ENCODE assay signal across 8 cellular contexts in genomic region chr17:4790705-4791088, GRCh38. TPM values are rescaled to one million over a fixed set of nuclear protein-coding genes. Genes with fewer than 3 reads are reported as not detected.
DNase-seq lines count a peak whose midpoint lies in the region; ATAC-seq, FAIRE-seq and TF ChIP-seq lines count a peak whose summit lies in the region.

No MANE protein-coding gene starts in this region.

- ATAC-seq in HG03045 (IDR thresholded peaks at IDR 0.05; ENCODE audit: unreplicated experiment) (no peak), HG03521 (IDR thresholded peaks at IDR 0.05; ENCODE audit: unreplicated experiment) (no peak)

- intact Hi-C loops in activated CD4-positive, alpha-beta T cell treated with anti-CD3 and anti-CD28 coated beads, Interleukin-2, amount 10 ng/mL, durations not matched to agents 24 days and 14 days (cut with micrococcal nuclease), result loop anchor here (1.0 to 10.0 kb wide), 5 partner anchors 16 to 174 kb away; partner anchors contain the start of genes ARRB2, MED11, MINK1 and PLD2

- H3K27ac ChIP-seq in astrocyte (ENCODE audit: low read depth, low read length) (peak overlapping the region; percentile 75), liver (ENCODE audit: low read depth in 1 of 2, low read length in 2 of 2) (peak overlapping the region; percentile 76 to 94), thymus (ENCODE audit: low read depth) (peak overlapping the region; percentile 86)

- TF ChIP-seq CTCF in astrocyte (IDR thresholded peaks at IDR 0.05; ENCODE audit: insufficient read depth, low read depth, low read length), result no peak
- no peak for TF ChIP-seq CTCF in liver (IDR thresholded peaks at IDR 0.05; ENCODE audit: low read depth, low read length, missing input control)

- H3K4me3 Mint-ChIP-seq in activated CD4-positive, alpha-beta T cell treated with anti-CD3 and anti-CD28 coated beads, Interleukin-2, amount 10 ng/mL, durations not matched to agents 24 days and 14 days, result peak overlapping the region; percentile 91
- H3K4me3 Mint-ChIP-seq in astrocyte (ENCODE audit: unreplicated experiment), result peak overlapping the region; percentile 84

- H2AFZ ChIP-seq in astrocyte (ENCODE audit: low read depth, low read length), result peak overlapping the region; percentile 86

- peaks cover 18% of the 10 kb centered on the region for H3K4me1 ChIP-seq in astrocyte (ENCODE audit: insufficient read depth, low read length)
- H3K4me1 ChIP-seq in liver (ENCODE audit: control insufficient read depth in 4 of 4, insufficient read depth in 4 of 4, low read length in 3 of 4), result peaks cover 3 to 37% (median 22%) of the 10 kb centered on the region in 4 donors
- H3K4me1 ChIP-seq in thymus (ENCODE audit: control insufficient read depth, insufficient read depth, low read length), result peaks cover 9% of the 10 kb centered on the region

- H3K79me2 ChIP-seq in astrocyte (ENCODE audit: insufficient read depth, low read length), result no peaks in the 10 kb centered on the region

- no peaks in the 10 kb centered on the region for H3K9me3 ChIP-seq in astrocyte (ENCODE audit: insufficient read depth, low read depth, low read length)
- H3K9me3 ChIP-seq in liver (ENCODE audit: control insufficient read depth in 4 of 4, low read length in 3 of 4), result no peaks in the 10 kb centered on the region
- H3K9me3 ChIP-seq in thymus (ENCODE audit: control insufficient read depth), result no peaks in the 10 kb centered on the region

- H3K27ac Mint-ChIP-seq in activated CD4-positive, alpha-beta T cell treated with anti-CD3 and anti-CD28 coated beads, Interleukin-2, amount 10 ng/mL, durations not matched to agents 24 days and 14 days, result peak overlapping the region; percentile 97
- H3K27ac Mint-ChIP-seq in astrocyte (ENCODE audit: unreplicated experiment), result peak overlapping the region; percentile 43

- 68% methylated on average over 7 of the region's 7 CpGs for WGBS in liver
- WGBS in thymus, result 47% methylated on average over 7 of the region's 7 CpGs

- no peaks in the 10 kb centered on the region for H3K9me3 Mint-ChIP-seq in activated CD4-positive, alpha-beta T cell treated with anti-CD3 and anti-CD28 coated beads, Interleukin-2, amount 10 ng/mL, durations not matched to agents 24 days and 14 days
- H3K9me3 Mint-ChIP-seq in astrocyte (ENCODE audit: unreplicated experiment), result peaks cover 2% of the 10 kb centered on the region

- H3K4me3 ChIP-seq in astrocyte (ENCODE audit: insufficient read depth, low read depth, low read length), result peak overlapping the region; percentile 60
- H3K4me3 ChIP-seq in liver (ENCODE audit: low read depth in 1 of 3, low read length in 3 of 3), result peak overlapping the region; percentile 46 to 78 (median 71)
- peak overlapping the region; percentile 66 for H3K4me3 ChIP-seq in thymus (ENCODE audit: low read length)

- H4K20me1 ChIP-seq in astrocyte (ENCODE audit: insufficient read depth, low read length), result no peaks in the 10 kb centered on the region

- H3K4me2 ChIP-seq in astrocyte (ENCODE audit: low read length), result peak overlapping the region; percentile 89

- H3K36me3 ChIP-seq in astrocyte (ENCODE audit: insufficient read depth, low read length) (no peaks in the 10 kb centered on the region), liver (ENCODE audit: control insufficient read depth in 4 of 4, insufficient read depth in 3 of 4, low read depth in 1 of 4, low read length in 3 of 4) (no peaks in the 10 kb centered on the region), thymus (ENCODE audit: control insufficient read depth, insufficient read depth) (no peaks in the 10 kb centered on the region)

- TF ChIP-seq RAD21 in liver (IDR thresholded peaks at IDR 0.05), result no peak

- peaks cover 14% of the 10 kb centered on the region for H3K4me1 Mint-ChIP-seq in activated CD4-positive, alpha-beta T cell treated with anti-CD3 and anti-CD28 coated beads, Interleukin-2, amount 10 ng/mL, durations not matched to agents 24 days and 14 days
- no peaks in the 10 kb centered on the region for H3K4me1 Mint-ChIP-seq in astrocyte (ENCODE audit: low read depth, unreplicated experiment)

- H3K9ac ChIP-seq in astrocyte (ENCODE audit: low read length) (peak overlapping the region; percentile 78), liver (ENCODE audit: low read depth in 1 of 2, low read length in 2 of 2) (peak overlapping the region in 1 of 2 donors; percentile 79)

- H3K27me3 Mint-ChIP-seq in activated CD4-positive, alpha-beta T cell treated with anti-CD3 and anti-CD28 coated beads, Interleukin-2, amount 10 ng/mL, durations not matched to agents 24 days and 14 days, result peaks cover 32% of the 10 kb centered on the region
- peaks cover 5% of the 10 kb centered on the region for H3K27me3 Mint-ChIP-seq in astrocyte (ENCODE audit: low read depth, unreplicated experiment)

- no peak for DNase-seq in activated CD4-positive, alpha-beta T cell treated with anti-CD3 and anti-CD28 coated beads, Interleukin-2, amount 10 ng/mL, durations not matched to agents 24 days and 14 days
- DNase-seq in activated CD4-positive, alpha-beta T cell treated with anti-CD3 and anti-CD28 coated beads, Interleukin-2, amount 50 U/mL, for 1 hour, result no peak
- DNase-seq in astrocyte (ENCODE audit: low read depth) (no peak), inferior parietal cortex (ENCODE audit: extremely low spot score) (no peak)

- H3K27me3 ChIP-seq in astrocyte (ENCODE audit: insufficient read depth, low read length) (peaks cover 13% of the 10 kb centered on the region), liver (ENCODE audit: control insufficient read depth in 4 of 4, insufficient read depth in 4 of 4, low read length in 3 of 4) (no peaks in the 10 kb centered on the region), thymus (ENCODE audit: control insufficient read depth, insufficient read depth) (peaks cover 61% of the 10 kb centered on the region)

- FAIRE-seq in astrocyte (lab: Jason Lieb, UNC), result no peak

- H3K36me3 Mint-ChIP-seq in activated CD4-positive, alpha-beta T cell treated with anti-CD3 and anti-CD28 coated beads, Interleukin-2, amount 10 ng/mL, durations not matched to agents 24 days and 14 days (ENCODE audit: low read depth), result no peaks in the 10 kb centered on the region
- no peaks in the 10 kb centered on the region for H3K36me3 Mint-ChIP-seq in astrocyte (ENCODE audit: low read depth, unreplicated experiment)

TF ChIP-seq in liver, 16 proteins besides CTCF, POLR2A, EP300 and RAD21 (continues in another document):
- TF ChIP-seq MAX (IDR thresholded peaks at IDR 0.05) (no peak), GABPA (IDR thresholded peaks at IDR 0.05 in 1 of 2, conservative IDR thresholded peaks at IDR 0.05 in 1 of 2) (no peak), RXRA (IDR thresholded peaks at IDR 0.05) (no peak), REST (IDR thresholded peaks at IDR 0.05) (no peak), FOXA2 (IDR thresholded peaks at IDR 0.05) (no peak), JUND (IDR thresholded peaks at IDR 0.05) (no peak), EGR1 (IDR thresholded peaks at IDR 0.05; ENCODE audit: low read depth in 2 of 2) (no peak)

RNA-seq across cellular contexts. Expression of gene GLTPD2, which starts 1.9 kb away (rescaled TPM):
- not detected in 2 replicates for total RNA-seq in activated CD4-positive, alpha-beta T cell treated with anti-CD3 and anti-CD28 coated beads, Interleukin-2, amount 10 ng/mL, durations not matched to agents 24 days and 14 days
- total RNA-seq in astrocyte (not detected in 2 replicates), liver (10 to 100 TPM; 15.1 to 34.5 TPM)
- polyA plus RNA-seq in liver (10 to 100 TPM; 16.9 to 63.2 TPM), thymus (0.16 TPM)

RNA-seq across cellular contexts. Expression of gene VMO1, which starts 4.5 kb away (rescaled TPM):
- total RNA-seq in activated CD4-positive, alpha-beta T cell treated with anti-CD3 and anti-CD28 coated beads, Interleukin-2, amount 10 ng/mL, durations not matched to agents 24 days and 14 days, result not detected in 2 replicates
- total RNA-seq in astrocyte (0.75 TPM in 1 of 2 replicates, not detected in the other), liver (1 to 10 TPM; 1.7 to 1.8 TPM)
- polyA plus RNA-seq in liver (1 to 10 TPM; 5.9 to 9.1 TPM), thymus (30.6 TPM)

RNA-seq across cellular contexts. Expression of gene PSMB6, which starts 5.3 kb away (rescaled TPM):
- total RNA-seq in activated CD4-positive, alpha-beta T cell treated with anti-CD3 and anti-CD28 coated beads, Interleukin-2, amount 10 ng/mL, durations not matched to agents 24 days and 14 days, result 208 and 209 TPM in 2 replicates
- total RNA-seq in astrocyte (154 and 161 TPM in 2 replicates), liver (10 to 100 TPM; 64.7 to 95.5 TPM)
- polyA plus RNA-seq in liver (100 to 1,000 TPM; 155 to 219 TPM), thymus (122 TPM)

RNA-seq across cellular contexts. Expression of gene PLD2, which starts 16.3 kb away (rescaled TPM):
- 14.5 and 16.1 TPM in 2 replicates for total RNA-seq in activated CD4-positive, alpha-beta T cell treated with anti-CD3 and anti-CD28 coated beads, Interleukin-2, amount 10 ng/mL, durations not matched to agents 24 days and 14 days
- total RNA-seq in astrocyte, result 21.4 and 29.3 TPM in 2 replicates
- 10 to 100 TPM in 1 of 2 donors, 1 to 10 TPM in 1; 3.5 to 15.8 TPM for total RNA-seq in liver
- polyA plus RNA-seq in liver, result 1 to 10 TPM; 5.6 to 6.0 TPM
- polyA plus RNA-seq in thymus, result 30.7 TPM

Comparison
In these comparisons a context has a peak if more than half of its experiments do, and no peak if none do; other contexts are left out.
1. RNA of gene GLTPD2, which starts 1.9 kb away (total RNA-seq): 15.1 to 34.5 TPM in liver; not detected in activated CD4-positive, alpha-beta T cell treated with anti-CD3 and anti-CD28 coated beads, Interleukin-2, amount 10 ng/mL, durations not matched to agents 24 days and 14 days and not detected in astrocyte; every median in the first group is over 10 times any median in the second.
2. Peak in every context shown above with its lines, with median percentiles within 50 percentile points of each other: H3K27ac ChIP-seq and H3K4me3 ChIP-seq.